ENCODE assay signal across 6 cellular contexts in genomic region chr1:36786425-36786824, GRCh38.
"Had no signal": no experiment of that assay in that cellular context is flagged by ENCODE, and none has a peak within 500 bp of the region (broad histone marks: within the 10 kb centered on the region; RNA-seq: fewer than 3 reads in every experiment).

No MANE protein-coding gene starts in this region.

- DNase-seq: IMR-90, KBM-7, KG1 had no signal

- H3K4me3 Mint-ChIP-seq: IgD-negative memory B cell had no signal

- H3K27ac ChIP-seq: HL-60 had no signal

- H3K4me1 Mint-ChIP-seq: IgD-negative memory B cell had no signal

- H3K4me3 ChIP-seq: K562 had no signal
